27 cellular contexts compared by ENCODE assay signal in the genomic region with DNA sequence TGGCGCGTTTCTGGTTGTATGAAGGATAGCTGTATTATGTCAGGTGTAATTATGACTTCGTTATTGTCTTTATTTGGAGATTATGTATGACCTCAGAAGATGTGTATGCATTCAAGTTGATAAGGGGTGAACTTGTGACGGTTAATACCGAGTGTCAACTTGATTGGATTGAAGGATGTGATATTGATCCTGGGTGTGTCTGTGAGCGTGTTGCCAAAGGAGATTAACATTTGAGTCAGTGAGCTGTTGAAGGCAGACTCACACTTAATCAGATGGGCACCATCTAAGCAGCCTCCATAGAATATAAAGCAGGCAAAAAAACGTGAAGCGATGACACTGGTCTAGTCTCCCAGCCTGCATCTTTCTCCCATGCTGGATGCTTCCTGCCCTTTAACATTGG.
"Had no signal": no experiment of that assay in that cellular context is flagged by ENCODE, and none has a peak within 500 bp of the region (broad histone marks: within the 10 kb centered on the region; RNA-seq: fewer than 3 reads in every experiment).

No MANE protein-coding gene starts in this region.

- DNase-seq: activated B cell treated with CpG ODN at 0.5 μM for 24 hours; activated CD4-positive, alpha-beta memory T cell treated with anti-CD3 and anti-CD28 coated beads, Interleukin-2, amount 10 ng/mL, durations not matched to agents 7 days and 5 days; activated CD4-positive, alpha-beta T cell treated with anti-CD3 and anti-CD28 coated beads for 1 hour; activated CD4-positive, alpha-beta T cell treated with anti-CD3 and anti-CD28 coated beads, Interleukin-2, amount 50 U/mL, for 1 hour; activated gamma-delta T cell treated with Interleukin-2 at 50 U/mL for 16 hours; activated naive CD4-positive, alpha-beta T cell treated with anti-CD3 and anti-CD28 coated beads, Interleukin-2, amount 50 U/mL, for 16 hours; activated T-cell treated with anti-CD3 and anti-CD28 coated beads for 4 hours; activated T-cell treated with anti-CD3 and anti-CD28 coated beads, Interleukin-2, amount 50 U/mL, for 48 hours; amniotic stem cell; body of pancreas; central memory CD4-positive, alpha-beta T cell; IMR-90; MG63; NCI-H1048; NCI-H146; NCI-H187 treated with DMSO at 0.1 percent for 48 hours; NCI-H2081 treated with DMSO at 0.1 percent for 48 hours; NCI-H2227 treated with DMSO at 0.1 percent for 48 hours; NCI-H446 treated with DMSO at 0.1 percent for 48 hours; NCI-H526; NCI-H774; NK-92 treated with Interleukin-12 subunit alpha and Interleukin-12 subunit beta, amount 100 ng/mL, for 24 hours; Peyer's patch; Right ventricle myocardium superior; SJCRH30; SK-N-SH; T-helper 1 cell had no signal
